ENCODE assay signal across 15 cellular contexts in the genomic region with DNA sequence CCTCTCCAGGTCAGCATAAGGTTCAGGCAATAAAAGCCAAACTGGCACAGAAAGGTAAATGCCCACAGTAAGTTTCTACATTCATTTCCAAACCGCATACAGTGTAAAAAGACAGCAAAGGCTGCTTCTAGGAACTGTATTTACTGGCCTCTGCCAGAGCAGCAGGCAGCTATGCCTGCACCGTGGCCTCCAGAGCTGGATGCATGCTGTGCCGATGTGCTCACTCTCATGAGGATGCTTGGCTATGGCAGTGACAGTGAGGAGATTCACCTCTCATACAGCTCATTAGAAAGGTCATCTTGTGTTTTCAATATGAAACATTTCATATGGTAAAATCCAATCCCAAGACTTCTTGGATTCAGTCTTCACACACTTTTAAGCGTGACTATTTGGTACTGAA.
"Had no signal": no experiment of that assay in that cellular context is flagged by ENCODE, and none has a peak within 500 bp of the region (broad histone marks: within the 10 kb centered on the region; RNA-seq: fewer than 3 reads in every experiment).

No MANE protein-coding gene starts in this region.

- H3K4me1 Mint-ChIP-seq: stimulated activated memory B cell treated with anti-CD40 and anti-IgM and Interleukin-4, amounts not matched to agents 10 μg/mL and 1 μg/mL and 100 μg/mL, for 72 hours had no signal

- H3K4me1 ChIP-seq: breast epithelium, transverse colon had no signal

- H3K27me3 Mint-ChIP-seq: activated naive CD8-positive, alpha-beta T cell; naive thymus-derived CD4-positive, alpha-beta T cell; stimulated activated memory B cell treated with anti-CD40 and anti-IgM and Interleukin-4, amounts not matched to agents 10 μg/mL and 1 μg/mL and 100 μg/mL, for 72 hours had no signal

- H3K4me3 Mint-ChIP-seq: activated naive CD8-positive, alpha-beta T cell; activated T-cell treated with anti-CD3 and anti-CD28 coated beads, Interleukin-2, amount 50 U/mL, for 4 hours; naive thymus-derived CD4-positive, alpha-beta T cell; stimulated activated memory B cell treated with anti-CD40 and anti-IgM and Interleukin-4, amounts not matched to agents 10 μg/mL and 1 μg/mL and 100 μg/mL, for 72 hours had no signal

- DNase-seq: activated effector memory CD4-positive, alpha-beta T cell treated with anti-CD3 and anti-CD28 coated beads, Interleukin-2, amount 50 U/mL, for 16 hours; activated T-cell treated with anti-CD3 and anti-CD28 coated beads, Interleukin-2, amount 50 U/mL, for 4 hours; islet precursor cell; mucosa of descending colon; naive thymus-derived CD4-positive, alpha-beta T cell; nucleus accumbens; retina; substantia nigra; transverse colon had no signal

- H3K36me3 ChIP-seq: breast epithelium had no signal

- H3K27ac Mint-ChIP-seq: activated naive CD8-positive, alpha-beta T cell; stimulated activated memory B cell treated with anti-CD40 and anti-IgM and Interleukin-4, amounts not matched to agents 10 μg/mL and 1 μg/mL and 100 μg/mL, for 72 hours had no signal

- H3K9me3 Mint-ChIP-seq: activated T-cell treated with anti-CD3 and anti-CD28 coated beads, Interleukin-2, amount 50 U/mL, for 4 hours; naive thymus-derived CD4-positive, alpha-beta T cell; stimulated activated memory B cell treated with anti-CD40 and anti-IgM and Interleukin-4, amounts not matched to agents 10 μg/mL and 1 μg/mL and 100 μg/mL, for 72 hours had no signal

- H3K27ac ChIP-seq: breast epithelium, transverse colon had no signal

- H3K27me3 ChIP-seq: breast epithelium, dorsolateral prefrontal cortex, transverse colon had no signal

- ATAC-seq: activated CD4-positive, CD25-positive, alpha-beta regulatory T cell treated with anti-CD3 and anti-CD28 coated beads, Interleukin-2, amount 50 U/mL, for 24 hours; activated T-cell treated with anti-CD3 and anti-CD28 coated beads, Interleukin-2, amount 50 U/mL, for 4 hours; esophagus mucosa; mucosa of descending colon; naive thymus-derived CD4-positive, alpha-beta T cell; stimulated activated memory B cell treated with anti-CD40 and anti-IgM and Interleukin-4, amounts not matched to agents 10 μg/mL and 1 μg/mL and 100 μg/mL, for 72 hours had no signal

- H3K4me3 ChIP-seq: breast epithelium, dorsolateral prefrontal cortex, mucosa of descending colon, transverse colon had no signal

- H3K9me3 ChIP-seq: breast epithelium, mucosa of descending colon, transverse colon had no signal
